1 cellular context compared by ENCODE assay signal in the genomic region with DNA sequence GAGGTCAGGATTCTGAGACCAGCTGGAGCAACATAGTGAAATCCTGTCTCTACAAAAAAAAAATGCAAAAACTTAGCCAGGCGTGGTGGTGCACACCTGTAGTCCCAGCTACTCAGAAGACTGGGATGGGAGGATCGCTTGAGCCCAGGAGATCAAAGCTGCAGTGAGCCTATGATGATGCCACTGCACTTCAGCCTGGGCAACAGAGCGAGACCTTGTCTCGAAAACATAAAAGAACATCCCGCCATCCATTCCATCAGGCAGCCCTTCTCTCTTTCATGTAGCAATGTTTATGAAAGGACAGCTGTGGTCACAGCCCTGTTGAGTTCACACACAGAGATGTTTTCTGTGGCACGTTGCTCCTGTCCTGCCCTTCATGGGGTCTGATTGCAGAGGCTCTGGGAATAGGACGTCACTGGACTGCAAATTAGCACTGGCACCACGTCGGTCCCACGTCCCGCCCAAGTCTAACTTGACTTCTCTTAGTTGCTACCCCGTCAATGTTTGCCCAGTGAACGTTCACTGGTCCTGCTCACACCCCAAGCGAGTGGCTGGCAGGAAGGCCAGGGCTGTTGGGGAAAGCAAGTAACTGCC.
TF ChIP-seq lines count a peak whose summit lies in the region.

No MANE protein-coding gene starts in this region.

TF ChIP-seq in HepG2, 621 proteins besides CTCF, POLR2A, EP300 and RAD21 (continued from another document and continues in another):
- TF ChIP-seq ZSCAN30 (CRISPR knock-in tag; IDR thresholded peaks at IDR 0.05) = no peak
- no peak for TF ChIP-seq FUBP1 (CRISPR knock-in tag; IDR thresholded peaks at IDR 0.05; ENCODE audit: borderline replicate concordance)
- no peak for TF ChIP-seq PRDM10 (CRISPR knock-in tag; IDR thresholded peaks at IDR 0.05; ENCODE audit: low read depth)
- TF ChIP-seq BHLHE40 (IDR thresholded peaks at IDR 0.05; ENCODE audit: low read length) = peak; percentile 48
- TF ChIP-seq ZNF569 (CRISPR knock-in tag; IDR thresholded peaks at IDR 0.05; ENCODE audit: borderline replicate concordance) = no peak
- peak; percentile 94 for TF ChIP-seq ZNF460 (CRISPR knock-in tag; IDR thresholded peaks at IDR 0.05; ENCODE audit: borderline replicate concordance)
- TF ChIP-seq ZFX (CRISPR knock-in tag; IDR thresholded peaks at IDR 0.05; ENCODE audit: low read depth) = no peak
- TF ChIP-seq JUNB (CRISPR knock-in tag; IDR thresholded peaks at IDR 0.05; ENCODE audit: borderline replicate concordance) = no peak
- TF ChIP-seq SP5 (CRISPR knock-in tag; IDR thresholded peaks at IDR 0.05; ENCODE audit: borderline replicate concordance, low read depth) = peak; percentile 31; the same call in 1 of the 2 replicates
- peak; percentile 42 for TF ChIP-seq ARID5B (CRISPR knock-in tag; IDR thresholded peaks at IDR 0.05)
- TF ChIP-seq RBFOX2 (IDR thresholded peaks at IDR 0.05; ENCODE audit: low read depth, low read length) = no peak
- TF ChIP-seq ZFP36L1 (CRISPR knock-in tag; IDR thresholded peaks at IDR 0.05) = no peak
- TF ChIP-seq TERF1 (CRISPR knock-in tag; IDR thresholded peaks at IDR 0.05) = no peak
- TF ChIP-seq, protein P1, sequence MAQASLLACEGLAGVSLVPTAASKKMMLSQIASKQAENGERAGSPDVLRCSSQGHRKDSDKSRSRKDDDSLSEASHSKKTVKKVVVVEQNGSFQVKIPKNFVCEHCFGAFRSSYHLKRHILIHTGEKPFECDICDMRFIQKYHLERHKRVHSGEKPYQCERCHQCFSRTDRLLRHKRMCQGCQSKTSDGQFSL (CRISPR knock-in tag; IDR thresholded peaks at IDR 0.05) = no peak
- TF ChIP-seq RFXAP (CRISPR knock-in tag; IDR thresholded peaks at IDR 0.05; ENCODE audit: borderline replicate concordance) = no peak
- TF ChIP-seq ZNF709 (CRISPR knock-in tag; IDR thresholded peaks at IDR 0.05) = no peak
- TF ChIP-seq CENPT (CRISPR knock-in tag; IDR thresholded peaks at IDR 0.05; ENCODE audit: low read depth) = no peak
- no peak for TF ChIP-seq NFRKB (IDR thresholded peaks at IDR 0.05)
- no peak for TF ChIP-seq FOXA1 (IDR thresholded peaks at IDR 0.05)
- peak; percentile 43 for TF ChIP-seq FOXA1 (CRISPR knock-in tag; IDR thresholded peaks at IDR 0.05)
- TF ChIP-seq NFE2L1 (CRISPR knock-in tag; IDR thresholded peaks at IDR 0.05; ENCODE audit: borderline replicate concordance) = no peak
- no peak for TF ChIP-seq SP1 (IDR thresholded peaks at IDR 0.05)
- no peak for TF ChIP-seq SP1 (CRISPR knock-in tag; IDR thresholded peaks at IDR 0.05)
- TF ChIP-seq, protein P2, sequence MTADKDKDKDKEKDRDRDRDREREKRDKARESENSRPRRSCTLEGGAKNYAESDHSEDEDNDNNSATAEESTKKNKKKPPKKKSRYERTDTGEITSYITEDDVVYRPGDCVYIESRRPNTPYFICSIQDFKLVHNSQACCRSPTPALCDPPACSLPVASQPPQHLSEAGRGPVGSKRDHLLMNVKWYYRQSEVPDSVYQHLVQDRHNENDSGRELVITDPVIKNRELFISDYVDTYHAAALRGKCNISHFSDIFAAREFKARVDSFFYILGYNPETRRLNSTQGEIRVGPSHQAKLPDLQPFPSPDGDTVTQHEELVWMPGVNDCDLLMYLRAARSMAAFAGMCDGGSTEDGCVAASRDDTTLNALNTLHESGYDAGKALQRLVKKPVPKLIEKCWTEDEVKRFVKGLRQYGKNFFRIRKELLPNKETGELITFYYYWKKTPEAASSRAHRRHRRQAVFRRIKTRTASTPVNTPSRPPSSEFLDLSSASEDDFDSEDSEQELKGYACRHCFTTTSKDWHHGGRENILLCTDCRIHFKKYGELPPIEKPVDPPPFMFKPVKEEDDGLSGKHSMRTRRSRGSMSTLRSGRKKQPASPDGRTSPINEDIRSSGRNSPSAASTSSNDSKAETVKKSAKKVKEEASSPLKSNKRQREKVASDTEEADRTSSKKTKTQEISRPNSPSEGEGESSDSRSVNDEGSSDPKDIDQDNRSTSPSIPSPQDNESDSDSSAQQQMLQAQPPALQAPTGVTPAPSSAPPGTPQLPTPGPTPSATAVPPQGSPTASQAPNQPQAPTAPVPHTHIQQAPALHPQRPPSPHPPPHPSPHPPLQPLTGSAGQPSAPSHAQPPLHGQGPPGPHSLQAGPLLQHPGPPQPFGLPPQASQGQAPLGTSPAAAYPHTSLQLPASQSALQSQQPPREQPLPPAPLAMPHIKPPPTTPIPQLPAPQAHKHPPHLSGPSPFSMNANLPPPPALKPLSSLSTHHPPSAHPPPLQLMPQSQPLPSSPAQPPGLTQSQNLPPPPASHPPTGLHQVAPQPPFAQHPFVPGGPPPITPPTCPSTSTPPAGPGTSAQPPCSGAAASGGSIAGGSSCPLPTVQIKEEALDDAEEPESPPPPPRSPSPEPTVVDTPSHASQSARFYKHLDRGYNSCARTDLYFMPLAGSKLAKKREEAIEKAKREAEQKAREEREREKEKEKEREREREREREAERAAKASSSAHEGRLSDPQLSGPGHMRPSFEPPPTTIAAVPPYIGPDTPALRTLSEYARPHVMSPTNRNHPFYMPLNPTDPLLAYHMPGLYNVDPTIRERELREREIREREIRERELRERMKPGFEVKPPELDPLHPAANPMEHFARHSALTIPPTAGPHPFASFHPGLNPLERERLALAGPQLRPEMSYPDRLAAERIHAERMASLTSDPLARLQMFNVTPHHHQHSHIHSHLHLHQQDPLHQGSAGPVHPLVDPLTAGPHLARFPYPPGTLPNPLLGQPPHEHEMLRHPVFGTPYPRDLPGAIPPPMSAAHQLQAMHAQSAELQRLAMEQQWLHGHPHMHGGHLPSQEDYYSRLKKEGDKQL (CRISPR knock-in tag; IDR thresholded peaks at IDR 0.05; ENCODE audit: low read depth) = no peak
- TF ChIP-seq, protein P3, sequence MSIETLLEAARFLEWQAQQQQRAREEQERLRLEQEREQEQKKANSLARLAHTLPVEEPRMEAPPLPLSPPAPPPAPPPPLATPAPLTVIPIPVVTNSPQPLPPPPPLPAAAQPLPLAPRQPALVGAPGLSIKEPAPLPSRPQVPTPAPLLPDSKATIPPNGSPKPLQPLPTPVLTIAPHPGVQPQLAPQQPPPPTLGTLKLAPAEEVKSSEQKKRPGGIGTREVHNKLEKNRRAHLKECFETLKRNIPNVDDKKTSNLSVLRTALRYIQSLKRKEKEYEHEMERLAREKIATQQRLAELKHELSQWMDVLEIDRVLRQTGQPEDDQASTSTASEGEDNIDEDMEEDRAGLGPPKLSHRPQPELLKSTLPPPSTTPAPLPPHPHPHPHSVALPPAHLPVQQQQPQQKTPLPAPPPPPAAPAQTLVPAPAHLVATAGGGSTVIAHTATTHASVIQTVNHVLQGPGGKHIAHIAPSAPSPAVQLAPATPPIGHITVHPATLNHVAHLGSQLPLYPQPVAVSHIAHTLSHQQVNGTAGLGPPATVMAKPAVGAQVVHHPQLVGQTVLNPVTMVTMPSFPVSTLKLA (IDR thresholded peaks at IDR 0.05) = peak; percentile 33; the same call in 1 of the 2 replicates
- no peak for TF ChIP-seq ZNF441 (CRISPR knock-in tag; IDR thresholded peaks at IDR 0.05; ENCODE audit: borderline replicate concordance)
- no peak for TF ChIP-seq ZFP62 (CRISPR knock-in tag; IDR thresholded peaks at IDR 0.05)
- no peak for TF ChIP-seq BCLAF1 (IDR thresholded peaks at IDR 0.05)
- TF ChIP-seq ZSCAN9 (CRISPR knock-in tag; IDR thresholded peaks at IDR 0.05; ENCODE audit: borderline replicate concordance) = no peak
- no peak for TF ChIP-seq ZNF383 (CRISPR knock-in tag; IDR thresholded peaks at IDR 0.05; ENCODE audit: borderline replicate concordance)
- TF ChIP-seq SMAD3 (CRISPR knock-in tag; IDR thresholded peaks at IDR 0.05) = no peak
- TF ChIP-seq ZMYM4 (CRISPR knock-in tag; IDR thresholded peaks at IDR 0.05) = no peak
